Comparison of ENCODE assay signal across 28 cellular contexts in the genomic region with DNA sequence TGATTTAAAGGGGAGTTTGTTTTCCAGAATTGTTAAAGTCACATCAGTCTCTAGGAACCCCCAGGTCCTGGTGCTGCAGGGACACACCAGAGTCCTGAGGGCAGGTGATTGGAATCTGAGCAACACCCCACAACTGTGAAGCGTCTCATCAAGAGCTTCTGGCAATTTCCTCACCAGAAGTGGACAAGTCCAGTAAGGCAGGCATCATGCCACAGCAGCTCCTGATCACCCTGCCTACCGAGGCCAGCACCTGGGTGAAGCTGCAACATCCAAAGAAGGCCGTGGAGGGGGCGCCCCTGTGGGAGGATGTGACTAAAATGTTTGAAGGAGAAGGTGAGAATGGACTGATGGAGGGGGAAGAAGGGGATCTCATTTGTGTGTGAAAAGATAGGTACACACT. TPM values are rescaled to one million over a fixed set of nuclear protein-coding genes. Genes with fewer than 3 reads are reported as not detected.
DNase-seq lines count a peak whose midpoint lies in the region; ATAC-seq, FAIRE-seq and TF ChIP-seq lines count a peak whose summit lies in the region.
"Had no signal": no experiment of that assay in that cellular context is flagged by ENCODE, and none has a peak within 500 bp of the region (broad histone marks: within the 10 kb centered on the region; RNA-seq: fewer than 3 reads in every experiment).

No MANE protein-coding gene starts in this region.

- peaks cover 20% of the 10 kb centered on the region for H3K4me1 Mint-ChIP-seq in activated naive CD4-positive, alpha-beta T cell treated with anti-CD3 and anti-CD28 coated beads for 36 hours (ENCODE audit: low read depth)
- H3K4me1 Mint-ChIP-seq in activated naive CD4-positive, alpha-beta T cell treated with anti-CD3 and anti-CD28 coated beads, Interleukin-2, amount 10 ng/mL, durations not matched to agents 7 days and 5 days, result peaks cover 20% of the 10 kb centered on the region
- peaks cover 11 to 30% of the 10 kb centered on the region in 2 donors for H3K4me1 Mint-ChIP-seq in effector memory CD8-positive, alpha-beta T cell (ENCODE audit: low read depth in 2 of 2)
- peaks cover 23% of the 10 kb centered on the region for H3K4me1 Mint-ChIP-seq in stimulated activated naive CD8-positive, alpha-beta T cell treated with anti-CD3 and anti-CD28 coated beads, Interleukin-15, Interleukin-2, amounts not matched to agents 100 ng/mL and 50 ng/mL, for 24 hours (ENCODE audit: low read depth)

- peak overlapping the region; percentile 82 for H3K4me3 ChIP-seq in Loucy (ENCODE audit: low read length, poor library complexity, severe bottlenecking)
- H3K4me3 ChIP-seq in small intestine (ENCODE audit: low read depth in 1 of 2, low read length in 2 of 2), result no peak overlapping the region
- H3K4me3 ChIP-seq: GM12878, SJCRH30, spleen had no signal

- no peak overlapping the region for H3K27ac Mint-ChIP-seq in activated naive CD4-positive, alpha-beta T cell treated with anti-CD3 and anti-CD28 coated beads for 36 hours
- no peak overlapping the region for H3K27ac Mint-ChIP-seq in activated naive CD4-positive, alpha-beta T cell treated with anti-CD3 and anti-CD28 coated beads, Interleukin-2, amount 10 ng/mL, durations not matched to agents 7 days and 5 days
- peak overlapping the region; percentile 17 to 83 for H3K27ac Mint-ChIP-seq in effector memory CD8-positive, alpha-beta T cell
- no peak overlapping the region for H3K27ac Mint-ChIP-seq in stimulated activated naive CD8-positive, alpha-beta T cell treated with anti-CD3 and anti-CD28 coated beads, Interleukin-15, Interleukin-2, amounts not matched to agents 100 ng/mL and 50 ng/mL, for 24 hours

- H3K9me3 ChIP-seq in Loucy (ENCODE audit: insufficient read depth, low read depth, low read length), result peaks cover 12% of the 10 kb centered on the region
- H3K9me3 ChIP-seq in small intestine (ENCODE audit: control insufficient read depth, low read depth), result no peaks in the 10 kb centered on the region

- ATAC-seq in effector memory CD8-positive, alpha-beta T cell (replicated peaks), result no peak
- ATAC-seq: activated T-cell treated with anti-CD3 and anti-CD28 coated beads, Interleukin-2, amount 50 U/mL, for 4 hours; foreskin keratinocyte; GM12878; left lobe of liver; Panc1 had no signal

- H3F3A ChIP-seq in Loucy (ENCODE audit: low read depth), result no peaks in the 10 kb centered on the region

- WGBS in small intestine, 3 donors, result 90 to 91% (median 90%) methylated on average over 4 of the region's 4 CpGs

- no peaks in the 10 kb centered on the region for H3K36me3 ChIP-seq in Loucy (ENCODE audit: insufficient read depth, low read length)
- H3K36me3 ChIP-seq in small intestine (ENCODE audit: control insufficient read depth in 2 of 2, insufficient read depth in 2 of 2, low read length in 2 of 2), result peaks cover 0 to 2% of the 10 kb centered on the region in 2 donors

- DNase-seq in activated naive CD4-positive, alpha-beta T cell treated with anti-CD3 and anti-CD28 coated beads for 36 hours, result peak; percentile 45
- DNase-seq in activated naive CD4-positive, alpha-beta T cell treated with anti-CD3 and anti-CD28 coated beads, Interleukin-2, amount 10 ng/mL, durations not matched to agents 7 days and 5 days, result no peak
- DNase-seq in effector memory CD8-positive, alpha-beta T cell, result no peak
- DNase-seq in small intestine (no peak), G401 (ENCODE audit: low spot score) (no peak), COLO829 (ENCODE audit: low spot score) (no peak)
- DNase-seq: ACHN; activated CD4-positive, alpha-beta T cell treated with anti-CD3 and anti-CD28 coated beads, Interleukin-2, amount 50 U/mL, for 4 hours; activated T-cell treated with anti-CD3 and anti-CD28 coated beads, Interleukin-2, amount 50 U/mL, for 4 hours; erythroblast; foreskin keratinocyte; HCEC 1CT; MM.1S; NCI-H1436; NCI-H2107; NCI-H446 treated with DMSO at 0.1 percent for 48 hours; SJCRH30; spleen; stimulated activated CD4-positive, alpha-beta T cell treated with anti-CD3 and anti-CD28 coated beads, Interleukin-4, amount 100 ng/mL, for 4 hours; trophoblast cell had no signal

- no peaks in the 10 kb centered on the region for H3K9me2 ChIP-seq in Loucy (replicated peaks; ENCODE audit: low read depth, low read length)

- TF ChIP-seq CTCF in Loucy (conservative IDR thresholded peaks at IDR 0.05; ENCODE audit: low read length), result no peak

- intact Hi-C loops in activated naive CD4-positive, alpha-beta T cell treated with anti-CD3 and anti-CD28 coated beads for 36 hours (cut with micrococcal nuclease), result no loop called here

- CTCF ChIA-PET in activated naive CD4-positive, alpha-beta T cell treated with anti-CD3 and anti-CD28 coated beads for 36 hours (lab: Charles Lee), result no interaction called here
- CTCF ChIA-PET in activated naive CD4-positive, alpha-beta T cell treated with anti-CD3 and anti-CD28 coated beads, Interleukin-2, amount 10 ng/mL, durations not matched to agents 7 days and 5 days (lab: Charles Lee), result interaction anchor here (1.8 kb wide), 1 partner anchor 53 kb away, joined by 8 read pairs; the partner anchor contains the start of gene ZNF684

- H3K27me3 Mint-ChIP-seq in activated naive CD4-positive, alpha-beta T cell treated with anti-CD3 and anti-CD28 coated beads for 36 hours (ENCODE audit: low read depth), result no peaks in the 10 kb centered on the region
- no peaks in the 10 kb centered on the region for H3K27me3 Mint-ChIP-seq in activated naive CD4-positive, alpha-beta T cell treated with anti-CD3 and anti-CD28 coated beads, Interleukin-2, amount 10 ng/mL, durations not matched to agents 7 days and 5 days
- H3K27me3 Mint-ChIP-seq in effector memory CD8-positive, alpha-beta T cell, result no peaks in the 10 kb centered on the region
- H3K27me3 Mint-ChIP-seq in stimulated activated naive CD8-positive, alpha-beta T cell treated with anti-CD3 and anti-CD28 coated beads, Interleukin-15, Interleukin-2, amounts not matched to agents 100 ng/mL and 50 ng/mL, for 24 hours, result no peaks in the 10 kb centered on the region
- H3K27me3 Mint-ChIP-seq: IgD-negative memory B cell had no signal

- peak overlapping the region; percentile 86 for H3K4me2 ChIP-seq in Loucy (ENCODE audit: low read depth, low read length, poor library complexity, severe bottlenecking)

- no peaks in the 10 kb centered on the region for H4K20me1 ChIP-seq in Loucy (ENCODE audit: insufficient read depth, low read length, poor library complexity, severe bottlenecking)

- H3K9ac ChIP-seq in Loucy (ENCODE audit: low read depth, low read length, poor library complexity, severe bottlenecking), result peak overlapping the region; percentile 77

- H3K4me3 Mint-ChIP-seq in activated naive CD4-positive, alpha-beta T cell treated with anti-CD3 and anti-CD28 coated beads for 36 hours, result no peak overlapping the region
- no peak overlapping the region for H3K4me3 Mint-ChIP-seq in activated naive CD4-positive, alpha-beta T cell treated with anti-CD3 and anti-CD28 coated beads, Interleukin-2, amount 10 ng/mL, durations not matched to agents 7 days and 5 days
- H3K4me3 Mint-ChIP-seq in effector memory CD8-positive, alpha-beta T cell, result no peak overlapping the region
- H3K4me3 Mint-ChIP-seq in stimulated activated naive CD8-positive, alpha-beta T cell treated with anti-CD3 and anti-CD28 coated beads, Interleukin-15, Interleukin-2, amounts not matched to agents 100 ng/mL and 50 ng/mL, for 24 hours, result peak overlapping the region; percentile 21

- H3K27ac ChIP-seq in small intestine (ENCODE audit: low read depth in 1 of 2, low read length in 1 of 2), result no peak overlapping the region
- H3K27ac ChIP-seq: C4-2B, foreskin keratinocyte, SJCRH30, spleen had no signal

- peaks cover 55% of the 10 kb centered on the region for H3K36me3 Mint-ChIP-seq in activated naive CD4-positive, alpha-beta T cell treated with anti-CD3 and anti-CD28 coated beads for 36 hours (ENCODE audit: low read depth)
- H3K36me3 Mint-ChIP-seq in activated naive CD4-positive, alpha-beta T cell treated with anti-CD3 and anti-CD28 coated beads, Interleukin-2, amount 10 ng/mL, durations not matched to agents 7 days and 5 days, result peaks cover 49% of the 10 kb centered on the region
- peaks cover 10% of the 10 kb centered on the region for H3K36me3 Mint-ChIP-seq in effector memory CD8-positive, alpha-beta T cell (ENCODE audit: insufficient read depth)
- peaks cover 60% of the 10 kb centered on the region for H3K36me3 Mint-ChIP-seq in stimulated activated naive CD8-positive, alpha-beta T cell treated with anti-CD3 and anti-CD28 coated beads, Interleukin-15, Interleukin-2, amounts not matched to agents 100 ng/mL and 50 ng/mL, for 24 hours (ENCODE audit: low read depth)

- no peak overlapping the region for H2AFZ ChIP-seq in Loucy (ENCODE audit: low read length)

- in situ Hi-C loops in G401 (cut with HindIII; ENCODE audit: low sequenced_read_pairs), result no loop called here

- peaks cover 34% of the 10 kb centered on the region for H3K9me3 Mint-ChIP-seq in activated naive CD4-positive, alpha-beta T cell treated with anti-CD3 and anti-CD28 coated beads for 36 hours
- peaks cover 35% of the 10 kb centered on the region for H3K9me3 Mint-ChIP-seq in activated naive CD4-positive, alpha-beta T cell treated with anti-CD3 and anti-CD28 coated beads, Interleukin-2, amount 10 ng/mL, durations not matched to agents 7 days and 5 days
- H3K9me3 Mint-ChIP-seq in effector memory CD8-positive, alpha-beta T cell, result peaks cover 0 to 7% of the 10 kb centered on the region in 2 donors
- H3K9me3 Mint-ChIP-seq in stimulated activated naive CD8-positive, alpha-beta T cell treated with anti-CD3 and anti-CD28 coated beads, Interleukin-15, Interleukin-2, amounts not matched to agents 100 ng/mL and 50 ng/mL, for 24 hours, result peaks cover 31% of the 10 kb centered on the region

- H3K4me1 ChIP-seq in Loucy (ENCODE audit: insufficient read depth, low read length, poor library complexity, severe bottlenecking), result peaks cover 24% of the 10 kb centered on the region
- no peaks in the 10 kb centered on the region for H3K4me1 ChIP-seq in small intestine (ENCODE audit: control insufficient read depth in 2 of 2, insufficient read depth in 1 of 2, low read depth in 1 of 2, low read length in 1 of 2)
- H3K4me1 ChIP-seq: foreskin keratinocyte, SJCRH30 had no signal

- H3K27me3 ChIP-seq in Loucy (ENCODE audit: insufficient read depth, low read length, poor library complexity, severe bottlenecking), result no peaks in the 10 kb centered on the region
- no peaks in the 10 kb centered on the region for H3K27me3 ChIP-seq in small intestine (ENCODE audit: control insufficient read depth in 2 of 2, insufficient read depth in 2 of 2, low read length in 2 of 2)
- H3K27me3 ChIP-seq: foreskin keratinocyte, SJCRH30, spleen had no signal

- no peak for FAIRE-seq in small intestine (lab: Jason Lieb, UNC)
- FAIRE-seq: astrocyte, GM12878 had no signal

- peaks cover 15% of the 10 kb centered on the region; the same call in 1 of the 2 replicates for H3K79me2 ChIP-seq in Loucy (ENCODE audit: insufficient read depth, low read length)

RNA-seq across cellular contexts. Expression of gene ZFP69, which starts 2.1 kb away (rescaled TPM):
- 1 to 10 TPM; 3.5 to 3.8 TPM for total RNA-seq in activated naive CD4-positive, alpha-beta T cell treated with anti-CD3 and anti-CD28 coated beads for 36 hours
- polyA plus RNA-seq in small intestine, result 1 to 10 TPM in 2 of 3 donors, under 1 TPM in 1; 0.81 to 2.5 (median 1.6) TPM
- not detected in 2 replicates for total RNA-seq in G401 (2014; rRNA removed; shearing (Covaris generic))

RNA-seq across cellular contexts. Expression of gene ZFP69B, which starts 28.9 kb away (rescaled TPM):
- total RNA-seq in activated naive CD4-positive, alpha-beta T cell treated with anti-CD3 and anti-CD28 coated beads for 36 hours, result 10 to 100 TPM; 11.2 to 11.3 TPM
- polyA plus RNA-seq in small intestine, result 1 to 10 TPM in 1 of 3 donors, not detected in 2; 1.2 TPM
- 2.8 and 3.0 TPM in 2 replicates for total RNA-seq in G401 (2014; rRNA removed; shearing (Covaris generic))

RNA-seq across cellular contexts. Expression of gene EXO5, which starts 29.4 kb away (rescaled TPM):
- 1 to 10 TPM; 9.4 to 9.9 TPM for total RNA-seq in activated naive CD4-positive, alpha-beta T cell treated with anti-CD3 and anti-CD28 coated beads for 36 hours
- polyA plus RNA-seq in small intestine, result 1 to 10 TPM; 4.1 to 6.0 (median 5.9) TPM
- total RNA-seq in G401 (2014; rRNA removed; shearing (Covaris generic)), result 3.5 and 9.9 TPM in 2 replicates

RNA-seq across cellular contexts. Expression of gene ZNF684, which starts 52.3 kb away (rescaled TPM):
- 1 to 10 TPM; 6.8 to 7.0 TPM for total RNA-seq in activated naive CD4-positive, alpha-beta T cell treated with anti-CD3 and anti-CD28 coated beads for 36 hours
- polyA plus RNA-seq in small intestine, result 1 to 10 TPM; 2.2 to 2.7 (median 2.2) TPM
- total RNA-seq in G401 (2014; rRNA removed; shearing (Covaris generic)), result 14.1 and 15.9 TPM in 2 replicates

Comparison
In these comparisons a context has a peak if more than half of its experiments do, and no peak if none do; other contexts are left out.
1. H3K27ac Mint-ChIP-seq: peak in effector memory CD8-positive, alpha-beta T cell (2 of 2); none in activated naive CD4-positive, alpha-beta T cell treated with anti-CD3 and anti-CD28 coated beads for 36 hours (single experiment), activated naive CD4-positive, alpha-beta T cell treated with anti-CD3 and anti-CD28 coated beads, Interleukin-2, amount 10 ng/mL, durations not matched to agents 7 days and 5 days (single experiment) and stimulated activated naive CD8-positive, alpha-beta T cell treated with anti-CD3 and anti-CD28 coated beads, Interleukin-15, Interleukin-2, amounts not matched to agents 100 ng/mL and 50 ng/mL, for 24 hours (single experiment).